Comparison of ENCODE assay signal across 8 cellular contexts in the genomic region with DNA sequence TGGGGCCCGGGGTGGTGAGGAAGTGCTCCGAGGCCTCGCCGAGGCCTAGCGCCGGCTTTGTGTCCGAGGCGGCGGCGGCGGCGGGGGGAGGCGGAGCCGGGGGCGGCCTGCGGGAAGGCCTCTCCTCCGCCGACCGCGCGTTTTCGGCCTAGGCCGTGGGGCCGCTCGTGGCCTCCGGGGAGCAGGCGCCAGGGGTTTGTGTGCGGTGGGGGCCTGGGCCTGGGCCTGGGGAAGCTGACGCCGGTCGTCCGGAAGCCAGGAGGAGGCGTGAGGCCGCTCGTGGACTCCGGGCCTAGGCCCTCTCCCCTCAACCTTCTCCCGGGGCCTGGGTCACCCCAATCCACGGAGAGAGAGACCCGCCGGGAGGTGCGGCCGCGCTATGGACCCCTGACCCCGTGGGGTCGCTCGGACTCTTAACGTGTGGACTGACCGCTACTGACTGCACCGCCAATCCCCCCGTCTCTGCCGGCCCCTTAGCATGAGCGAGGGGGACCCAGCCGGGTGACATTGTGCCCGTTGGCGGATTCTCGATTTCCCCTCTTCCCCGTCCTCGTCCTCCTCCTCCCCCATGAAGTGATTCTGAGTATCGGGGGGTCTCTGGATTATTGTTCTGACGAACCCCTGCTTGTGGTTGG. TPM values are rescaled to one million over a fixed set of nuclear protein-coding genes. Genes with fewer than 3 reads are reported as not detected.
DNase-seq lines count a peak whose midpoint lies in the region; ATAC-seq and TF ChIP-seq lines count a peak whose summit lies in the region.

No MANE protein-coding gene starts in this region.

- TF ChIP-seq EP300 in stomach (IDR thresholded peaks at IDR 0.05), result no peak

- ATAC-seq in GM19463 (IDR thresholded peaks at IDR 0.05; ENCODE audit: unreplicated experiment), result peak; percentile 31

- H3K9me3 Mint-ChIP-seq in activated CD4-positive, alpha-beta T cell treated with anti-CD3 and anti-CD28 coated beads, Interleukin-2, amount 10 ng/mL, durations not matched to agents 7 days and 5 days, result no peaks in the 10 kb centered on the region
- H3K9me3 Mint-ChIP-seq in endothelial cell (ENCODE audit: unreplicated experiment), result no peaks in the 10 kb centered on the region

- no peak for TF ChIP-seq CTCF in BE2C (IDR thresholded peaks at IDR 0.05; ENCODE audit: low read depth, low read length)
- no peak for TF ChIP-seq CTCF in endothelial cell (IDR thresholded peaks at IDR 0.05; ENCODE audit: unreplicated experiment)
- TF ChIP-seq CTCF in stomach (IDR thresholded peaks at IDR 0.05), result no peak

- no peaks in the 10 kb centered on the region for H3K27me3 ChIP-seq in BE2C
- no peaks in the 10 kb centered on the region for H3K27me3 ChIP-seq in muscle layer of duodenum (ENCODE audit: low read depth, low read length)
- H3K27me3 ChIP-seq in stomach, result no peaks in the 10 kb centered on the region

- H3K9me3 ChIP-seq in BE2C (no peaks in the 10 kb centered on the region), muscle layer of duodenum (ENCODE audit: control insufficient read depth in 1 of 2, low read length in 2 of 2) (no peaks in the 10 kb centered on the region), stomach (no peaks in the 10 kb centered on the region)

- H3K36me3 Mint-ChIP-seq in activated CD4-positive, alpha-beta T cell treated with anti-CD3 and anti-CD28 coated beads, Interleukin-2, amount 10 ng/mL, durations not matched to agents 7 days and 5 days (ENCODE audit: low read depth), result peaks cover 37% of the 10 kb centered on the region
- H3K36me3 Mint-ChIP-seq in endothelial cell (ENCODE audit: low read depth, unreplicated experiment), result peaks cover 12% of the 10 kb centered on the region

- no peaks in the 10 kb centered on the region for H3K27me3 Mint-ChIP-seq in activated CD4-positive, alpha-beta T cell treated with anti-CD3 and anti-CD28 coated beads, Interleukin-2, amount 10 ng/mL, durations not matched to agents 7 days and 5 days
- peaks cover 5% of the 10 kb centered on the region for H3K27me3 Mint-ChIP-seq in endothelial cell (ENCODE audit: unreplicated experiment)

- H3K4me1 Mint-ChIP-seq in activated CD4-positive, alpha-beta T cell treated with anti-CD3 and anti-CD28 coated beads, Interleukin-2, amount 10 ng/mL, durations not matched to agents 7 days and 5 days, result peaks cover 43% of the 10 kb centered on the region
- peaks cover 29% of the 10 kb centered on the region for H3K4me1 Mint-ChIP-seq in endothelial cell (ENCODE audit: unreplicated experiment)

- CTCF ChIA-PET in activated CD4-positive, alpha-beta T cell treated with anti-CD3 and anti-CD28 coated beads, Interleukin-2, amount 10 ng/mL, durations not matched to agents 7 days and 5 days (lab: Charles Lee), result interaction anchor here (0.9 to 1.8 kb wide), 3 partner anchors 9 to 28 kb away, joined by 3 to 5 read pairs (median 4); no protein-coding TSS in a partner anchor

- H3K27ac ChIP-seq in muscle layer of duodenum (ENCODE audit: low read length) (peak overlapping the region; percentile 97), stomach (peak overlapping the region; percentile 99 to 100 (median 100))

- H3K4me3 Mint-ChIP-seq in activated CD4-positive, alpha-beta T cell treated with anti-CD3 and anti-CD28 coated beads, Interleukin-2, amount 10 ng/mL, durations not matched to agents 7 days and 5 days, result peak overlapping the region; percentile 99
- H3K4me3 Mint-ChIP-seq in endothelial cell (ENCODE audit: unreplicated experiment), result peak overlapping the region; percentile 96

- TF ChIP-seq POLR2A in stomach (IDR thresholded peaks at IDR 0.05), result no peak

- intact Hi-C loops in stomach (cut with DNase I; ENCODE audit: low total_unique reads), result no loop called here

- POLR2A ChIA-PET in activated CD4-positive, alpha-beta T cell treated with anti-CD3 and anti-CD28 coated beads, Interleukin-2, amount 10 ng/mL, durations not matched to agents 7 days and 5 days (lab: Charles Lee), result no interaction called here

- H3K4me3 ChIP-seq in BE2C (ENCODE audit: low read depth, low read length) (peak overlapping the region; percentile 77), muscle layer of duodenum (ENCODE audit: low read depth in 1 of 2, low read length in 2 of 2) (peak overlapping the region; percentile 90 to 100), stomach (peak overlapping the region; percentile 74 to 99 (median 84))

- H3K4me1 ChIP-seq in BE2C, result peaks cover 3% of the 10 kb centered on the region; the same call in 1 of the 2 replicates
- H3K4me1 ChIP-seq in muscle layer of duodenum (ENCODE audit: control insufficient read depth in 1 of 2, insufficient read depth in 2 of 2, low read length in 2 of 2), result peaks cover 12 to 14% of the 10 kb centered on the region in 2 donors
- H3K4me1 ChIP-seq in stomach, result peaks cover 31 to 40% (median 35%) of the 10 kb centered on the region in 4 donors

- 0 to 1% (median 0%) methylated on average over 18 to 60 of the region's 60 CpGs for WGBS in stomach, 5 donors

- H3K36me3 ChIP-seq in BE2C (peaks cover 21% of the 10 kb centered on the region), muscle layer of duodenum (ENCODE audit: control insufficient read depth in 1 of 2, insufficient read depth in 2 of 2, low read length in 2 of 2) (peaks cover 0 to 13% of the 10 kb centered on the region in 2 donors), stomach (no peaks in the 10 kb centered on the region)

- peak overlapping the region; percentile 99 for H3K27ac Mint-ChIP-seq in activated CD4-positive, alpha-beta T cell treated with anti-CD3 and anti-CD28 coated beads, Interleukin-2, amount 10 ng/mL, durations not matched to agents 7 days and 5 days
- peak overlapping the region; percentile 99 for H3K27ac Mint-ChIP-seq in endothelial cell (ENCODE audit: unreplicated experiment)

- DNase-seq in BE2C (peak; percentile 52), HT1080 (ENCODE audit: low read depth) (peak; percentile 16), endothelial cell (ENCODE audit: low spot score) (peak; percentile 54), stomach (peak; percentile 67), kidney tubule cell (ENCODE audit: low spot score) (no peak)
- DNase-seq in activated CD4-positive, alpha-beta T cell treated with anti-CD3 and anti-CD28 coated beads, Interleukin-2, amount 10 ng/mL, durations not matched to agents 7 days and 5 days, result peak; percentile 56

RNA-seq across cellular contexts. Expression of a gene that starts 0.6 kb away (rescaled TPM):
- 50.3 TPM for polyA plus RNA-seq in BE2C (2012; ENCODE audit: insufficient read depth, insufficient read length, low read depth)
- 13.9 and 15.4 TPM in 2 replicates for total RNA-seq in HT1080 (2014; rRNA removed; shearing (Covaris generic))
- polyA plus RNA-seq in HT1080 (2015; cell fraction: cytosol; rRNA removed), result 19.0 and 25.9 TPM in 2 replicates
- 72.8 and 79.7 TPM in 2 replicates for polyA plus RNA-seq in HT1080 (2015; cell fraction: nucleus; rRNA removed)
- total RNA-seq in activated CD4-positive, alpha-beta T cell treated with anti-CD3 and anti-CD28 coated beads, Interleukin-2, amount 10 ng/mL, durations not matched to agents 7 days and 5 days, result 10 to 100 TPM; 63.7 to 66.4 TPM
- total RNA-seq in endothelial cell (ENCODE audit: unreplicated experiment) (67.9 TPM), stomach (100 to 1,000 TPM in 1 of 5 donors, 10 to 100 TPM in 4; 23.3 to 130 (median 46.1) TPM)
- polyA plus RNA-seq in stomach, result 10 to 100 TPM in 2 of 3 donors, 1 to 10 TPM in 1; 9.0 to 33.8 (median 29.8) TPM
